8 cellular contexts compared by ENCODE assay signal in the genomic region with DNA sequence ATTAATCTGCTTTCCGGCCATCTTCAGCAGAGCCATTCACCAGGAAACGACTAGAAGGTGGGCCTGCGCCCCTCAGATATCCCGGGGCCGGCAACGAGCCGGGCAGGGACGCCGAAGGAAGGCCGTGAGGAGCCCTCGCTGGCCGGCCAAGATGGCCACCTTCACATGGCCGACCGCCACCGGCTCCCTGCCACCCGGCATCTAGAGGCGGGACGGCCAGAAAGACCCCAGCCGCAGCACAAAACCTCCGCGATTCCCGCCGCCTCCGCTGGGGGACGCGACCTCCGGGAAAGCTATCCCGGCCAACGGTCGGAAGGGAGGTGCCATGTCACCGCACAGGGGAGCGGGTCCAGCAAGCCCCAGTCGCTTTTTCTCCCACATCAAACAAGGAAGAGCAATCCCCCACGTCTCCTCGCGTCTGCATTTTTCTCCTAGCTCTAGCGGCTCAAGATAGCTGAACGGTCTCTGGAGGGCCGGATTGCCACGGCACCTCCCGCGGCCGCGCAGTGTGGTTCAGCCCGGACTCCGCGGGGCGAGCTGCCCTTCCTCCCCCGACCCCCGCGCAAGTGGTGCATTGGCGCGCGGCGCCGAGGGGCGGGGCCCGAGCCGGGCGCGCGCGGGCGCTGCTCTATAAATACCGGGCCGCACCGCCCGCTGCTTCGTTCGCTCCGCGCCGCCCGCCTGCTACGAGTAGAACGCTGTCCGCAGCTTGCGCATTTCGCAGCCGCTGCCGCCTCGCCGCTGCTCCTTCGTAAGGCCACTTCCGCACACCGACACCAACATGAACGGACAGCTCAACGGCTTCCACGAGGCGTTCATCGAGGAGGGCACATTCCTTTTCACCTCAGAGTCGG. TPM values are rescaled to one million over a fixed set of nuclear protein-coding genes. Genes with fewer than 3 reads are reported as not detected.
DNase-seq lines count a peak whose midpoint lies in the region; ATAC-seq, FAIRE-seq and TF ChIP-seq lines count a peak whose summit lies in the region.

A gene (plus strand): TSS at position 662 of the 854 bp plus-strand sequence. CDS start 120 bp downstream, at position 782.

- intact Hi-C loops in HepG2 (cut with micrococcal nuclease; ENCODE audit: unreplicated experiment) = loop anchor here (1.0 to 5.0 kb wide), 3 partner anchors 36 to 118 kb away; no protein-coding TSS in a partner anchor

- peak; percentile 86 for TF ChIP-seq RAD21 in HepG2 (CRISPR knock-in tag; IDR thresholded peaks at IDR 0.05)

- no peaks in the 10 kb centered on the region; a peak in 1 of 5 replicates for H3K27me3 ChIP-seq in HepG2 (ENCODE audit: control insufficient read depth in 1 of 2, insufficient read depth in 2 of 2, low read length in 2 of 2)

- H4K20me1 ChIP-seq in HepG2 (ENCODE audit: insufficient read depth, low read length) = peaks cover 38% of the 10 kb centered on the region

- H3K9me3 Mint-ChIP-seq in activated CD4-positive, alpha-beta T cell treated with anti-CD3 and anti-CD28 coated beads, Interleukin-2, amount 10 ng/mL, durations not matched to agents 7 days and 5 days = no peaks in the 10 kb centered on the region

- peak; percentile 97 for TF ChIP-seq CTCF in HepG2 (CRISPR knock-in tag; IDR thresholded peaks at IDR 0.05)

- no peaks in the 10 kb centered on the region for H3K27me3 Mint-ChIP-seq in activated CD4-positive, alpha-beta T cell treated with anti-CD3 and anti-CD28 coated beads, Interleukin-2, amount 10 ng/mL, durations not matched to agents 7 days and 5 days

- peak within 1 kb of the TSS; percentile 81 to 96 (median 95) for H3K4me3 ChIP-seq in HepG2 (replicated peaks in 1 of 3; ENCODE audit: insufficient read depth in 1 of 3, low read depth in 2 of 3, low read length in 3 of 3)

- H3K9me3 ChIP-seq in HepG2 (ENCODE audit: low read length) = no peaks in the 10 kb centered on the region

- H3K4me2 ChIP-seq in HepG2 (ENCODE audit: low read depth, low read length) = peak within 1 kb of the TSS; percentile 91

- TF ChIP-seq EP300 in HepG2 (IDR thresholded peaks at IDR 0.05; ENCODE audit: low read depth in 2 of 2, low read length in 2 of 2) (peak; percentile 3 to 58; a peak in 1 of 4 replicates), HepG2 (CRISPR knock-in tag; IDR thresholded peaks at IDR 0.05; ENCODE audit: borderline replicate concordance) (peak; percentile 40; the same call in 1 of the 2 replicates)

- peak; percentile 66 to 99 (median 97) for DNase-seq in C1 segment of cervical spinal cord (lab: John Stamatoyannopoulos, UW)
- DNase-seq in NCI-H526 treated with DMSO at 0.1 percent for 48 hours (lab: John Stamatoyannopoulos, UW) = peak; percentile 86
- peak; percentile 84 for DNase-seq in activated CD4-positive, alpha-beta T cell treated with anti-CD3 and anti-CD28 coated beads, Interleukin-2, amount 10 ng/mL, durations not matched to agents 7 days and 5 days
- DNase-seq in cortex of kidney (lab: John Stamatoyannopoulos, UW) = peak; percentile 91
- peak; percentile 91 for DNase-seq in HepG2 (ENCODE audit: low spot score)
- DNase-seq in stimulated activated CD4-positive, alpha-beta T cell treated with anti-CD3 and anti-CD28 coated beads, Interleukin-4, amount 100 ng/mL, for 1 hour = peak; percentile 90

- H3K27ac Mint-ChIP-seq in activated CD4-positive, alpha-beta T cell treated with anti-CD3 and anti-CD28 coated beads, Interleukin-2, amount 10 ng/mL, durations not matched to agents 7 days and 5 days = peak within 1 kb of the TSS; percentile 96

- in situ Hi-C loops in HepG2 (cut with HindIII; ENCODE audit: extremely low pct_ligation_motif_present, low pct_unique_long_range_greater_than_20kb) = no loop called here

- peaks cover 50% of the 10 kb centered on the region for H3K4me1 Mint-ChIP-seq in activated CD4-positive, alpha-beta T cell treated with anti-CD3 and anti-CD28 coated beads, Interleukin-2, amount 10 ng/mL, durations not matched to agents 7 days and 5 days

- peak within 1 kb of the TSS; percentile 65 for H2AFZ ChIP-seq in HepG2 (ENCODE audit: low read length)

- peak within 1 kb of the TSS; percentile 99 for H3K9ac ChIP-seq in HepG2 (ENCODE audit: insufficient read depth, low read depth, low read length)

- H3K4me3 Mint-ChIP-seq in activated CD4-positive, alpha-beta T cell treated with anti-CD3 and anti-CD28 coated beads, Interleukin-2, amount 10 ng/mL, durations not matched to agents 7 days and 5 days = peak within 1 kb of the TSS; percentile 97

- peak within 1 kb of the TSS; percentile 99 for H3K27ac ChIP-seq in HepG2 (ENCODE audit: extremely low read length, insufficient read depth, low read length)

- ATAC-seq in GM19328 (IDR thresholded peaks at IDR 0.05; ENCODE audit: unreplicated experiment) (peak; percentile 69), HG03520 (IDR thresholded peaks at IDR 0.05; ENCODE audit: unreplicated experiment) (peak; percentile 65), HepG2 (peak; percentile 83)

- 1% methylated on average over 21 of the region's 92 CpGs for WGBS in HepG2 (ENCODE audit: low lambda C conversion rate)

- peaks cover 44% of the 10 kb centered on the region for H3K4me1 ChIP-seq in HepG2 (ENCODE audit: insufficient read depth, low read length)

- TF ChIP-seq POLR2A in HepG2 (IDR thresholded peaks at IDR 0.05; ENCODE audit: insufficient read depth in 1 of 2, low read depth in 2 of 2, low read length in 2 of 2) = peak; percentile 99 to 100

- FAIRE-seq in HepG2 (lab: Jason Lieb, UNC) = peak; percentile 26

- POLR2A ChIA-PET in activated CD4-positive, alpha-beta T cell treated with anti-CD3 and anti-CD28 coated beads, Interleukin-2, amount 10 ng/mL, durations not matched to agents 7 days and 5 days (lab: Charles Lee) = interaction anchor here (0.6 to 1.3 kb wide), 6 partner anchors 11 to 199 kb away, joined by 3 to 8 read pairs (median 4); a partner anchor contains a TSS
- POLR2A ChIA-PET in HepG2 (lab: Yijun Ruan, JAX) = interaction anchor here (0.6 to 11.7 kb wide), 65 partner anchors 9 to 567 kb away, joined by 3 to 445 read pairs (median 8); a partner anchor contains a TSS

- CTCF ChIA-PET in activated CD4-positive, alpha-beta T cell treated with anti-CD3 and anti-CD28 coated beads, Interleukin-2, amount 10 ng/mL, durations not matched to agents 7 days and 5 days (lab: Charles Lee) = interaction anchor here (0.7 to 5.0 kb wide), 14 partner anchors 9 to 119 kb away, joined by 3 to 40 read pairs (median 3); no protein-coding TSS in a partner anchor
- CTCF ChIA-PET in HepG2 (lab: Yijun Ruan, JAX; ENCODE audit: low intra/inter-chr PET ratio, low total read pairs) = interaction anchor here (1.1 to 3.0 kb wide), 2 partner anchors 13 to 118 kb away, joined by 5 to 25 read pairs; no protein-coding TSS in a partner anchor

- H3K36me3 ChIP-seq in HepG2 (replicated peaks in 1 of 2; ENCODE audit: control insufficient read depth in 1 of 2, insufficient read depth in 2 of 2, low read length in 2 of 2) = peaks cover 13 to 34% of the 10 kb centered on the region in 2 experiments; a peak in 4 of 5 replicates

- peaks cover 53% of the 10 kb centered on the region for H3K79me2 ChIP-seq in HepG2 (ENCODE audit: insufficient read depth, low read length)

- BruUV-seq in HepG2 (replicated peaks; lab: Mats Ljungman, UMichigan) = no TSS peak

- peaks cover 42% of the 10 kb centered on the region for H3K36me3 Mint-ChIP-seq in activated CD4-positive, alpha-beta T cell treated with anti-CD3 and anti-CD28 coated beads, Interleukin-2, amount 10 ng/mL, durations not matched to agents 7 days and 5 days (ENCODE audit: low read depth)

TF ChIP-seq in HepG2, 621 proteins besides CTCF, POLR2A, EP300 and RAD21 (continues in another document):
- TF ChIP-seq, protein P1, sequence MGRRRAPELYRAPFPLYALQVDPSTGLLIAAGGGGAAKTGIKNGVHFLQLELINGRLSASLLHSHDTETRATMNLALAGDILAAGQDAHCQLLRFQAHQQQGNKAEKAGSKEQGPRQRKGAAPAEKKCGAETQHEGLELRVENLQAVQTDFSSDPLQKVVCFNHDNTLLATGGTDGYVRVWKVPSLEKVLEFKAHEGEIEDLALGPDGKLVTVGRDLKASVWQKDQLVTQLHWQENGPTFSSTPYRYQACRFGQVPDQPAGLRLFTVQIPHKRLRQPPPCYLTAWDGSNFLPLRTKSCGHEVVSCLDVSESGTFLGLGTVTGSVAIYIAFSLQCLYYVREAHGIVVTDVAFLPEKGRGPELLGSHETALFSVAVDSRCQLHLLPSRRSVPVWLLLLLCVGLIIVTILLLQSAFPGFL (CRISPR knock-in tag; IDR thresholded peaks at IDR 0.05) = peak; percentile 96
- TF ChIP-seq ADNP (CRISPR knock-in tag; IDR thresholded peaks at IDR 0.05) = peak; percentile 51; the same call in 1 of the 2 replicates
- no peak; the same call in 1 of the 2 replicates for TF ChIP-seq ZNF737 (CRISPR knock-in tag; IDR thresholded peaks at IDR 0.05; ENCODE audit: borderline replicate concordance)
- TF ChIP-seq TARDBP (CRISPR knock-in tag; IDR thresholded peaks at IDR 0.05) = peak; percentile 63; the same call in 1 of the 2 replicates
- peak; percentile 94; the same call in 1 of the 2 replicates for TF ChIP-seq ZNF569 (CRISPR knock-in tag; IDR thresholded peaks at IDR 0.05; ENCODE audit: borderline replicate concordance)

RNA-seq across cellular contexts. Expression of the gene that starts here (rescaled TPM):
- total RNA-seq in activated CD4-positive, alpha-beta T cell treated with anti-CD3 and anti-CD28 coated beads, Interleukin-2, amount 10 ng/mL, durations not matched to agents 7 days and 5 days = 100 to 1,000 TPM; 263 to 269 TPM
- 55.8 and 155 TPM in 2 replicates for total RNA-seq in HepG2 (2016; rRNA removed; fragmentation: Illumina TruSeq; extraction: Trizol)
- total RNA-seq in HepG2 (2016; cell fraction: cytosol; rRNA removed; fragmentation: Illumina TruSeq; extraction: Trizol; ENCODE audit: low read depth) = 17.0 and 17.4 TPM in 2 replicates
- total RNA-seq in HepG2 (2016; cell fraction: insoluble cytoplasmic fraction; rRNA removed; fragmentation: Illumina TruSeq; extraction: Trizol) = 56.1 and 159 TPM in 2 replicates
- total RNA-seq in HepG2 (2016; cell fraction: membrane; rRNA removed; fragmentation: Illumina TruSeq; extraction: Trizol) = 24.5 and 25.4 TPM in 2 replicates
- 512 and 527 TPM in 2 replicates for total RNA-seq in HepG2 (2016; cell fraction: nucleus; rRNA removed; fragmentation: Illumina TruSeq; extraction: Trizol)
- 331 and 367 TPM in 2 replicates for polyA plus RNA-seq in HepG2 (2011; rRNA removed)
- polyA plus RNA-seq in HepG2 (2011; cell fraction: cytosol; rRNA removed) = 57.6 and 71.2 TPM in 2 replicates
- 1,062 and 1,322 TPM in 2 replicates for polyA plus RNA-seq in HepG2 (2011; cell fraction: nucleus; rRNA removed)
- 226 and 241 TPM in 2 replicates for polyA plus RNA-seq in HepG2 (2012)
- 3.7 and 4.3 TPM in 2 replicates for polyA plus RNA-seq in HepG2 (2016; cell fraction: cytosol; fragmentation: Illumina TruSeq; extraction: Trizol; ENCODE audit: low read depth)
- 67.1 and 68.7 TPM in 2 replicates for polyA plus RNA-seq in HepG2 (2016; cell fraction: insoluble cytoplasmic fraction; fragmentation: Illumina TruSeq; extraction: Trizol; ENCODE audit: low read depth)
- 13.5 TPM in 2 replicates for polyA plus RNA-seq in HepG2 (2016; cell fraction: membrane; fragmentation: Illumina TruSeq; extraction: Trizol; ENCODE audit: low read depth)
- 1,060 and 1,066 TPM in 2 replicates for polyA plus RNA-seq in HepG2 (2016; cell fraction: nucleus; fragmentation: Illumina TruSeq; extraction: Trizol; ENCODE audit: insufficient read depth, low read depth)
- 260 and 404 TPM in 2 replicates for polyA minus RNA-seq in HepG2 (2011; rRNA and poly(A)+ RNA removed; ENCODE audit: low replicate concordance)
- polyA minus RNA-seq in HepG2 (2011; cell fraction: cytosol; rRNA and poly(A)+ RNA removed) = 43.2 and 67.4 TPM in 2 replicates
- polyA minus RNA-seq in HepG2 (2011; cell fraction: nucleus; rRNA and poly(A)+ RNA removed) = 961 and 1,136 TPM in 2 replicates

Comparison
In these comparisons a context has a peak if more than half of its experiments do, and no peak if none do; other contexts are left out.
1. Peak in every context shown above with its lines: DNase-seq, ATAC-seq, H3K4me3 ChIP-seq and H3K27ac ChIP-seq.